ENCODE assay signal across 15 cellular contexts in the genomic region with DNA sequence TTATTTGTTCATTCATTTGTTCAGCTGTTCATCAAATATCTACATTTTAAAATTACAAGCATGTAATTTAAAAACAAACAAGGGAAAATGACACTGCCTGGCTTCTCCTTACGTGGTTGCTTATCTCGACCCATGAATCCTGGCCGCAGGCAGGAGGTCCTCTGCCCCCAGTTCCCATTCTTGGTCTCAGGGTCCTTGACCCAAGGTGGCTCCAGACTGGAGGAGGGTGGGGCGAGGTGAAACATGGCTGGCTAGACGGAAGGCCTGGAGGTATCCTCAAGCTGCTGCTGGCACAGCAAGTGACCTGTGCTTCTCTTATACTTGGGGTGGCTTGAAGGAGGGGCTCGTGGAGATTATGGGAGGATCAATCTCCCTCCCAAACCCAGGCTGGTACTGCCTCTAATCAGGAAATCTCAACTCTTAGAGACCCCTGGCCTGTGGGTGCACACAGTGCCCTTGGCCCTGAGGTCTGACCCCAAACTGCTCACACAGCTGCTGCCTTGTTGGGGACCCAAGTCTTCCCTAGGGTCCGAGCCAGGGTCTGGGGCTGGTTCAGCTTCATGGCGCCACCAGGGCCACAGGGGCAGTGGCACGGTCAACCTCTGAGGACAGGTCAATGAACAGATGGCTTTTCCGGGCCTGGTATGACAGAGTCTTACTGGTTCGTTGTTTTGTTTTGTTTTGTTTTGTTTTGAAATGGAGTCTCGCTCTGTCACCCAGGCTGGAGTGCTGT.
"Had no signal": no experiment of that assay in that cellular context is flagged by ENCODE, and none has a peak within 500 bp of the region (broad histone marks: within the 10 kb centered on the region; RNA-seq: fewer than 3 reads in every experiment).

No MANE protein-coding gene starts in this region.

- H3K36me3 ChIP-seq: cardiac muscle cell, left lung, prostate gland, suprapubic skin had no signal

- H3K27ac ChIP-seq: cardiac muscle cell, dorsolateral prefrontal cortex, left lung, prostate gland, suprapubic skin had no signal

- H3K27ac Mint-ChIP-seq: activated CD4-positive, alpha-beta T cell treated with anti-CD3 and anti-CD28 coated beads, Interleukin-2, amount 10 ng/mL, durations not matched to agents 7 days and 5 days; activated naive CD4-positive, alpha-beta T cell treated with anti-CD3 and anti-CD28 coated beads, Interleukin-2, amount 10 ng/mL, durations not matched to agents 7 days and 5 days had no signal

- H3K4me3 ChIP-seq: cardiac muscle cell, mucosa of descending colon had no signal

- H3K4me1 ChIP-seq: prostate gland had no signal

- ATAC-seq: naive thymus-derived CD4-positive, alpha-beta T cell; stimulated activated naive CD8-positive, alpha-beta T cell treated with anti-CD3 and anti-CD28 coated beads, Interleukin-15, Interleukin-2, amounts not matched to agents 100 U/mL and 50 U/mL, for 24 hours had no signal

- H3K9me3 ChIP-seq: left lung, mucosa of descending colon, prostate gland, suprapubic skin had no signal

- H3K4me3 Mint-ChIP-seq: activated CD4-positive, alpha-beta T cell treated with anti-CD3 and anti-CD28 coated beads, Interleukin-2, amount 10 ng/mL, durations not matched to agents 7 days and 5 days; activated naive CD4-positive, alpha-beta T cell treated with anti-CD3 and anti-CD28 coated beads, Interleukin-2, amount 10 ng/mL, durations not matched to agents 7 days and 5 days had no signal

- DNase-seq: activated CD4-positive, alpha-beta T cell treated with anti-CD3 and anti-CD28 coated beads, Interleukin-2, amount 10 ng/mL, durations not matched to agents 7 days and 5 days; activated CD8-positive, alpha-beta memory T cell treated with anti-CD3 and anti-CD28 coated beads for 24 hours; activated naive CD4-positive, alpha-beta T cell treated with anti-CD3 and anti-CD28 coated beads, Interleukin-2, amount 10 ng/mL, durations not matched to agents 7 days and 5 days; dorsolateral prefrontal cortex; erythroblast; left lung; mammary epithelial cell; mucosa of descending colon; naive thymus-derived CD4-positive, alpha-beta T cell; occipital lobe; stimulated activated naive CD8-positive, alpha-beta T cell treated with anti-CD3 and anti-CD28 coated beads, Interleukin-15, Interleukin-2, amounts not matched to agents 100 U/mL and 50 U/mL, for 24 hours; SW 1271 had no signal

- H3K9me3 Mint-ChIP-seq: activated CD4-positive, alpha-beta T cell treated with anti-CD3 and anti-CD28 coated beads, Interleukin-2, amount 10 ng/mL, durations not matched to agents 7 days and 5 days had no signal

- H3K36me3 Mint-ChIP-seq: activated naive CD4-positive, alpha-beta T cell treated with anti-CD3 and anti-CD28 coated beads, Interleukin-2, amount 10 ng/mL, durations not matched to agents 7 days and 5 days had no signal

- H3K27me3 ChIP-seq: cardiac muscle cell had no signal
